ENCODE assay signal across 13 cellular contexts in genomic region chr4:112311516-112311915, GRCh38.
"Had no signal": no experiment of that assay in that cellular context is flagged by ENCODE, and none has a peak within 500 bp of the region (broad histone marks: within the 10 kb centered on the region; RNA-seq: fewer than 3 reads in every experiment).

No MANE protein-coding gene starts in this region.

- DNase-seq: activated CD4-positive, alpha-beta memory T cell treated with anti-CD3 and anti-CD28 coated beads for 36 hours; activated CD4-positive, alpha-beta T cell treated with anti-CD3 and anti-CD28 coated beads for 36 hours; activated CD8-positive, alpha-beta memory T cell treated with anti-CD3 and anti-CD28 coated beads, Interleukin-2, amount 10 ng/mL, durations not matched to agents 7 days and 5 days; activated naive CD4-positive, alpha-beta T cell treated with anti-CD3 and anti-CD28 coated beads, Interleukin-2, amount 50 U/mL, for 16 hours; activated T-cell treated with anti-CD3 and anti-CD28 coated beads, Interleukin-2, amount 50 U/mL, for 1 hour; islet precursor cell; naive thymus-derived CD4-positive, alpha-beta T cell; T-helper 9 cell; tibial artery; uterus; WERI-Rb-1 had no signal

- H3K9me3 ChIP-seq: tibial artery, uterus had no signal

- H3K27me3 Mint-ChIP-seq: activated CD4-positive, alpha-beta memory T cell treated with anti-CD3 and anti-CD28 coated beads for 36 hours; activated CD4-positive, alpha-beta T cell treated with anti-CD3 and anti-CD28 coated beads for 36 hours; activated CD8-positive, alpha-beta memory T cell treated with anti-CD3 and anti-CD28 coated beads, Interleukin-2, amount 10 ng/mL, durations not matched to agents 7 days and 5 days; naive thymus-derived CD4-positive, alpha-beta T cell; stimulated activated naive B cell treated with anti-CD40 and anti-IgM and Interleukin-4, amounts not matched to agents 10 μg/mL and 1 μg/mL and 100 μg/mL, for 72 hours had no signal

- H3K4me3 Mint-ChIP-seq: activated CD4-positive, alpha-beta memory T cell treated with anti-CD3 and anti-CD28 coated beads for 36 hours; activated CD4-positive, alpha-beta T cell treated with anti-CD3 and anti-CD28 coated beads for 36 hours; activated CD8-positive, alpha-beta memory T cell treated with anti-CD3 and anti-CD28 coated beads, Interleukin-2, amount 10 ng/mL, durations not matched to agents 7 days and 5 days; naive thymus-derived CD4-positive, alpha-beta T cell; stimulated activated naive B cell treated with anti-CD40 and anti-IgM and Interleukin-4, amounts not matched to agents 10 μg/mL and 1 μg/mL and 100 μg/mL, for 72 hours had no signal

- H3K4me1 ChIP-seq: uterus had no signal

- H3K4me3 ChIP-seq: hepatocyte, tibial artery, uterus had no signal

- H3K27me3 ChIP-seq: hepatocyte, tibial artery, uterus had no signal

- H3K27ac Mint-ChIP-seq: activated CD4-positive, alpha-beta memory T cell treated with anti-CD3 and anti-CD28 coated beads for 36 hours; activated CD4-positive, alpha-beta T cell treated with anti-CD3 and anti-CD28 coated beads for 36 hours; activated CD8-positive, alpha-beta memory T cell treated with anti-CD3 and anti-CD28 coated beads, Interleukin-2, amount 10 ng/mL, durations not matched to agents 7 days and 5 days; stimulated activated naive B cell treated with anti-CD40 and anti-IgM and Interleukin-4, amounts not matched to agents 10 μg/mL and 1 μg/mL and 100 μg/mL, for 72 hours had no signal

- H3K79me2 ChIP-seq: hepatocyte had no signal

- H3K4me2 ChIP-seq: hepatocyte had no signal

- H3K9me3 Mint-ChIP-seq: activated CD4-positive, alpha-beta memory T cell treated with anti-CD3 and anti-CD28 coated beads for 36 hours; stimulated activated naive B cell treated with anti-CD40 and anti-IgM and Interleukin-4, amounts not matched to agents 10 μg/mL and 1 μg/mL and 100 μg/mL, for 72 hours had no signal

- H2AFZ ChIP-seq: hepatocyte had no signal

- ATAC-seq: activated CD4-positive, alpha-beta T cell treated with anti-CD3 and anti-CD28 coated beads for 36 hours; activated CD8-positive, alpha-beta memory T cell treated with anti-CD3 and anti-CD28 coated beads, Interleukin-2, amount 10 ng/mL, durations not matched to agents 7 days and 5 days; naive thymus-derived CD4-positive, alpha-beta T cell had no signal

- H3K36me3 ChIP-seq: tibial artery, uterus, WERI-Rb-1 had no signal

- H3K27ac ChIP-seq: hepatocyte, tibial artery, uterus, WERI-Rb-1 had no signal
